In genomic region chr9:20436475-20437195, GRCh38 we compare ENCODE assay signal across 21 cellular contexts.
"Had no signal": no experiment of that assay in that cellular context is flagged by ENCODE, and none has a peak within 500 bp of the region (broad histone marks: within the 10 kb centered on the region; RNA-seq: fewer than 3 reads in every experiment).

No MANE protein-coding gene starts in this region.

- H3K27ac Mint-ChIP-seq: naive B cell; progenitor cell of endocrine pancreas; stimulated activated naive CD8-positive, alpha-beta T cell treated with anti-CD3 and anti-CD28 coated beads, Interleukin-15, Interleukin-2, amounts not matched to agents 100 ng/mL and 50 ng/mL, for 24 hours had no signal

- H3K4me3 ChIP-seq: esophagus muscularis mucosa, gastrocnemius medialis, heart right ventricle, pancreas, smooth muscle cell, testis, tibial nerve, upper lobe of right lung, vagina had no signal

- H3K27ac ChIP-seq: epithelial cell of prostate, esophagus muscularis mucosa, gastrocnemius medialis, heart right ventricle, pancreas, testis, tibial nerve, upper lobe of right lung, vagina had no signal

- H3K27me3 Mint-ChIP-seq: progenitor cell of endocrine pancreas; stimulated activated naive CD8-positive, alpha-beta T cell treated with anti-CD3 and anti-CD28 coated beads, Interleukin-15, Interleukin-2, amounts not matched to agents 100 ng/mL and 50 ng/mL, for 24 hours had no signal

- DNase-seq: effector memory CD4-positive, alpha-beta T cell; gastrocnemius medialis; heart right ventricle; hypothalamus; kidney glomerular epithelial cell; mesendoderm; naive B cell; occipital lobe; pancreas; right cardiac atrium; stimulated activated CD4-positive, alpha-beta T cell treated with anti-CD3 and anti-CD28 coated beads, Interleukin-2, amount 100 ng/mL, for 48 hours; testis; upper lobe of right lung had no signal

- H3K36me3 ChIP-seq: esophagus muscularis mucosa, gastrocnemius medialis, heart right ventricle, pancreas, tibial nerve, upper lobe of right lung, vagina had no signal

- ATAC-seq: gastrocnemius medialis, pancreas, upper lobe of right lung had no signal

- H3K27me3 ChIP-seq: esophagus muscularis mucosa, gastrocnemius medialis, heart right ventricle, pancreas, testis, tibial nerve, upper lobe of right lung, vagina had no signal

- H3K9me3 Mint-ChIP-seq: naive B cell; nephron; stimulated activated naive CD8-positive, alpha-beta T cell treated with anti-CD3 and anti-CD28 coated beads, Interleukin-15, Interleukin-2, amounts not matched to agents 100 ng/mL and 50 ng/mL, for 24 hours had no signal

- H3K4me1 ChIP-seq: pancreas, testis, tibial nerve, upper lobe of right lung had no signal

- H3K9me3 ChIP-seq: esophagus muscularis mucosa, gastrocnemius medialis, heart right ventricle, pancreas, testis, tibial nerve, upper lobe of right lung, vagina had no signal

- H3K36me3 Mint-ChIP-seq: naive B cell had no signal

- H3K4me3 Mint-ChIP-seq: naive B cell; nephron; stimulated activated naive CD8-positive, alpha-beta T cell treated with anti-CD3 and anti-CD28 coated beads, Interleukin-15, Interleukin-2, amounts not matched to agents 100 ng/mL and 50 ng/mL, for 24 hours had no signal
